In genomic region chr12:53380104-53380796, GRCh38 we compare ENCODE assay signal across 8 cellular contexts. TPM values are rescaled to one million over a fixed set of nuclear protein-coding genes. Genes with fewer than 3 reads are reported as not detected.
DNase-seq lines count a peak whose midpoint lies in the region; ATAC-seq, FAIRE-seq and TF ChIP-seq lines count a peak whose summit lies in the region.

Gene SP1 (plus strand): TSS chr12:53380176. CDS start chr12:53380292, 116 bp downstream.

- no peak for TF ChIP-seq EP300 in neural cell (conservative IDR thresholded peaks at IDR 0.05; ENCODE audit: poor library complexity, severe bottlenecking)

- peaks cover 53% of the 10 kb centered on the region for H3K4me1 ChIP-seq in DND-41 (ENCODE audit: insufficient read depth, low read length)
- peaks cover 38% of the 10 kb centered on the region for H3K4me1 ChIP-seq in stomach smooth muscle (ENCODE audit: control insufficient read depth, insufficient read depth, low read length)

- no peaks in the 10 kb centered on the region for H3F3A ChIP-seq in neural cell (ENCODE audit: insufficient read depth, low read length, poor library complexity, severe bottlenecking)

- 0 out of 2 replicates have a peak, but pooled peaks have one; percentile 12 for TF ChIP-seq POLR2A in H54 (IDR thresholded peaks at IDR 0.05; ENCODE audit: low read depth, low read length)

- H3K9me2 ChIP-seq in neural cell (ENCODE audit: insufficient read depth, low read length) = no peaks in the 10 kb centered on the region

- TF ChIP-seq CTCF in DND-41 (IDR thresholded peaks at IDR 0.05; ENCODE audit: borderline replicate concordance, extremely low read depth, low read length, poor library complexity, severe bottlenecking) (no peak), neural cell (IDR thresholded peaks at IDR 0.05; ENCODE audit: poor library complexity, severe bottlenecking) (no peak)

- H3K9ac ChIP-seq in DND-41 (ENCODE audit: low read depth, low read length) = peak within 1 kb of the TSS; percentile 90
- peak within 1 kb of the TSS; percentile 76 for H3K9ac ChIP-seq in neural cell (ENCODE audit: low read length)
- peak within 1 kb of the TSS; percentile 84 to 93 for H3K9ac ChIP-seq in stomach smooth muscle (ENCODE audit: low read length in 2 of 2)

- no peaks in the 10 kb centered on the region for H3K27me3 ChIP-seq in DND-41 (ENCODE audit: insufficient read depth, low read length, poor library complexity)
- no peaks in the 10 kb centered on the region for H3K27me3 ChIP-seq in neural cell (ENCODE audit: insufficient read depth, low read depth, low read length)
- no peaks in the 10 kb centered on the region for H3K27me3 ChIP-seq in stomach smooth muscle (ENCODE audit: control insufficient read depth in 1 of 2, insufficient read depth in 2 of 2, low read length in 2 of 2)

- peak; percentile 17 for ATAC-seq in DND-41 (ENCODE audit: insufficient read depth, low read depth)

- no peak for FAIRE-seq in H54 (lab: Jason Lieb, UNC)

- H3K4me2 ChIP-seq in DND-41 (ENCODE audit: insufficient read depth, low read length) = peak within 1 kb of the TSS; percentile 73
- H3K4me2 ChIP-seq in neural cell (ENCODE audit: low read length) = peak within 1 kb of the TSS; percentile 78

- H2AFZ ChIP-seq in DND-41 (ENCODE audit: low read depth, low read length) (peak within 1 kb of the TSS; percentile 87), neural cell (ENCODE audit: low read depth, low read length) (peak within 1 kb of the TSS; percentile 78)

- H3K79me2 ChIP-seq in DND-41 (ENCODE audit: insufficient read depth, low read length) = peaks cover 49% of the 10 kb centered on the region
- H3K79me2 ChIP-seq in neural cell (replicated peaks; ENCODE audit: insufficient read depth, low read length) = peaks cover 32% of the 10 kb centered on the region

- H3K9me3 ChIP-seq in DND-41 (ENCODE audit: insufficient read depth, low read length, severe bottlenecking) = no peaks in the 10 kb centered on the region
- no peaks in the 10 kb centered on the region for H3K9me3 ChIP-seq in neural cell (ENCODE audit: low read length)
- H3K9me3 ChIP-seq in stomach smooth muscle (ENCODE audit: control insufficient read depth in 2 of 2, low read length in 2 of 2) = no peaks in the 10 kb centered on the region

- DNase-seq in DND-41 (peak; percentile 88), H54 (ENCODE audit: insufficient read length, low spot score) (peak; percentile 78), M059J (ENCODE audit: low read depth) (peak; percentile 89), SIG-M5 (lab: John Stamatoyannopoulos, UW) (peak; percentile 48), fibroblast of the conjunctiva (ENCODE audit: low read depth) (peak; percentile 93)
- DNase-seq in activated effector memory CD4-positive, alpha-beta T cell treated with anti-CD3 and anti-CD28 coated beads, Interleukin-2, amount 50 U/mL, for 16 hours = peak; percentile 99

- H3K36me3 ChIP-seq in DND-41 (ENCODE audit: insufficient read depth, low read length) = peaks cover 37% of the 10 kb centered on the region
- peaks cover 12% of the 10 kb centered on the region for H3K36me3 ChIP-seq in neural cell (ENCODE audit: insufficient read depth, low read length)
- H3K36me3 ChIP-seq in stomach smooth muscle (ENCODE audit: control insufficient read depth in 2 of 2, insufficient read depth in 2 of 2, low read length in 2 of 2) = peaks cover 18 to 21% of the 10 kb centered on the region in 2 donors

- H3K27ac ChIP-seq in DND-41 (ENCODE audit: low read length) = peak within 1 kb of the TSS; percentile 99
- peak within 1 kb of the TSS; percentile 82 for H3K27ac ChIP-seq in neural cell (ENCODE audit: low read length)
- peak within 1 kb of the TSS; percentile 96 for H3K27ac ChIP-seq in stomach smooth muscle (ENCODE audit: low read length)

- H4K20me1 ChIP-seq in DND-41 (ENCODE audit: insufficient read depth, low read length) (peaks cover 26% of the 10 kb centered on the region; the same call in 1 of the 2 replicates), neural cell (ENCODE audit: insufficient read depth) (no peaks in the 10 kb centered on the region)

- no peak for TF ChIP-seq RAD21 in neural cell (conservative IDR thresholded peaks at IDR 0.05)

- peak within 1 kb of the TSS; percentile 44 to 74 for H3K4me3 ChIP-seq in DND-41 (ENCODE audit: low read depth in 1 of 2, low read length in 2 of 2)
- peak within 1 kb of the TSS; percentile 66 for H3K4me3 ChIP-seq in neural cell (ENCODE audit: low read length)
- peak within 1 kb of the TSS; percentile 86 to 92 for H3K4me3 ChIP-seq in stomach smooth muscle (ENCODE audit: low read length in 2 of 2)

TF ChIP-seq in neural cell, 6 proteins besides CTCF, POLR2A, EP300 and RAD21:
- TF ChIP-seq MXI1 (conservative IDR thresholded peaks at IDR 0.05; ENCODE audit: poor library complexity, severe bottlenecking) (peak; percentile 37), REST (IDR thresholded peaks at IDR 0.05; ENCODE audit: borderline replicate concordance) (no peak), POLR2AphosphoS5 (IDR thresholded peaks at IDR 0.05) (peak; percentile 75), SMC3 (conservative IDR thresholded peaks at IDR 0.05; ENCODE audit: poor library complexity) (no peak), TAF1 (IDR thresholded peaks at IDR 0.05; ENCODE audit: low read depth) (no peak), EZH2 (IDR thresholded peaks at IDR 0.05; ENCODE audit: borderline replicate concordance, insufficient read depth, low read length, poor library complexity, severe bottlenecking) (no peak)

RNA-seq across cellular contexts. Expression of gene SP1, which starts in this region (rescaled TPM):
- 26.2 and 41.5 TPM in 2 replicates for total RNA-seq in M059J (2014; rRNA removed; shearing (Covaris generic))
- 7.3 and 9.9 TPM in 2 replicates for polyA plus RNA-seq in neural cell
- polyA minus RNA-seq in neural cell = 21.4 and 29.1 TPM in 2 replicates

Comparison
In these comparisons a context has a peak if more than half of its experiments do, and no peak if none do; other contexts are left out.
1. Peak in every context shown above with its lines: DNase-seq, ATAC-seq, H3K4me3 ChIP-seq and H3K27ac ChIP-seq.
2. DNase-seq: peak in every context shown above with its lines; median percentile 99 in activated effector memory CD4-positive, alpha-beta T cell treated with anti-CD3 and anti-CD28 coated beads, Interleukin-2, amount 50 U/mL, for 16 hours; 93 in fibroblast of the conjunctiva; 89 in M059J; 88 in DND-41; 78 in H54; 48 in SIG-M5.